In the genomic region with DNA sequence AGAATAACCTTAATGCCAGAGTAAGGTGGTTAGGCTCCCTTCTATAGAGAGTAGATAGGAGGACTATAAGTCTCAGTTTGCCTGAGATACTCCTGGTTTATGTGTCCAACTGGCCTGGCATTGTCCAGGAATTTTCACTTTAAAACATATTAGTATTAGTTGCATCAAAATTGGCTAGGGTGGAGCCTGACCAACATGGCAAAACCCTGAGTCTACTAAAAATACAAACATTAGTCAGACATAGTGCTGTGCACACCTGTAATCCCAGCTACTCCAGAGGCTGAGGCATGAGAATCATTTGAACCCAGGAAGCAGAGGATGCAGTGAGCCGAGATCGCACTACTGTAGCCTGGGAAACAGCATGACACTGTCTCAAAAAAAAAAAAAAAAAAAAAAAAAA, we compare ENCODE assay signal across 22 cellular contexts. TPM values are rescaled to one million over a fixed set of nuclear protein-coding genes. Genes with fewer than 3 reads are reported as not detected.
DNase-seq lines count a peak whose midpoint lies in the region; ATAC-seq, FAIRE-seq and TF ChIP-seq lines count a peak whose summit lies in the region.
"Had no signal": no experiment of that assay in that cellular context is flagged by ENCODE, and none has a peak within 500 bp of the region (broad histone marks: within the 10 kb centered on the region; RNA-seq: fewer than 3 reads in every experiment).

No MANE protein-coding gene starts in this region.

- H3K4me2 ChIP-seq in PC-3 (ENCODE audit: low read length) = 0 out of 2 replicates have a peak overlapping the region, but pooled peaks have one; percentile 1
- H3K4me2 ChIP-seq: BLaER1 had no signal

- H3K4me1 ChIP-seq in PC-3 (ENCODE audit: insufficient read depth, low read length) = peaks cover 9% of the 10 kb centered on the region
- H3K4me1 ChIP-seq: BLaER1, Caco-2 had no signal

- peak; percentile 73 for FAIRE-seq in urothelium cell line (lab: Jason Lieb, UNC)
- FAIRE-seq: GM12892, H1 had no signal

- no peaks in the 10 kb centered on the region for H3K9me3 ChIP-seq in PC-3 (ENCODE audit: low read length)
- H3K9me3 ChIP-seq: BLaER1, Caco-2 had no signal

- peak; percentile 95 for ATAC-seq in PC-3
- no peak for ATAC-seq in GM19395 (IDR thresholded peaks at IDR 0.05; ENCODE audit: unreplicated experiment)
- ATAC-seq: CD8-positive, alpha-beta T cell; HCT116 had no signal

- H3K27me3 Mint-ChIP-seq in activated CD4-positive, alpha-beta T cell treated with anti-CD3 and anti-CD28 coated beads, Interleukin-2, amount 10 ng/mL, durations not matched to agents 24 days and 14 days = no peaks in the 10 kb centered on the region
- H3K27me3 Mint-ChIP-seq in activated CD4-positive, alpha-beta T cell treated with anti-CD3 and anti-CD28 coated beads, Interleukin-2, amount 10 ng/mL, durations not matched to agents 7 days and 5 days = no peaks in the 10 kb centered on the region
- H3K27me3 Mint-ChIP-seq: B cell; CD4-positive, CD25-positive, alpha-beta regulatory T cell had no signal

- H3K9me3 Mint-ChIP-seq in activated CD4-positive, alpha-beta T cell treated with anti-CD3 and anti-CD28 coated beads, Interleukin-2, amount 10 ng/mL, durations not matched to agents 24 days and 14 days = no peaks in the 10 kb centered on the region
- no peaks in the 10 kb centered on the region for H3K9me3 Mint-ChIP-seq in activated CD4-positive, alpha-beta T cell treated with anti-CD3 and anti-CD28 coated beads, Interleukin-2, amount 10 ng/mL, durations not matched to agents 7 days and 5 days
- H3K9me3 Mint-ChIP-seq: CD8-positive, alpha-beta T cell had no signal

- H3K9me2 ChIP-seq in PC-3 (replicated peaks; ENCODE audit: low read length) = no peaks in the 10 kb centered on the region

- intact Hi-C loops in activated CD4-positive, alpha-beta T cell treated with anti-CD3 and anti-CD28 coated beads, Interleukin-2, amount 10 ng/mL, durations not matched to agents 24 days and 14 days (cut with micrococcal nuclease) = no loop called here
- intact Hi-C loops in PC-3 (cut with micrococcal nuclease) = no loop called here

- TF ChIP-seq CTCF in PC-3 (conservative IDR thresholded peaks at IDR 0.05; ENCODE audit: low read depth, low read length) (no peak), epithelial cell of esophagus (IDR thresholded peaks at IDR 0.05; ENCODE audit: insufficient read depth, low read depth, low read length, missing control alignments) (no peak)

- H3F3A ChIP-seq in PC-3 (ENCODE audit: low read length, unreplicated experiment) = no peaks in the 10 kb centered on the region

- no peak overlapping the region for H3K27ac ChIP-seq in PC-3 (ENCODE audit: low read length)
- H3K27ac ChIP-seq: 22Rv1, BLaER1, C4-2B, GM23248 had no signal

- CTCF ChIA-PET in activated CD4-positive, alpha-beta T cell treated with anti-CD3 and anti-CD28 coated beads, Interleukin-2, amount 10 ng/mL, durations not matched to agents 7 days and 5 days (lab: Charles Lee) = interaction anchor here (0.7 to 1.1 kb wide), 2 partner anchors 11 to 116 kb away, joined by 3 read pairs; a partner anchor contains a TSS
- CTCF ChIA-PET in PC-3 (lab: Charles Lee) = interaction anchor here (0.6 kb wide), 2 partner anchors 12 to 37 kb away, joined by 6 to 7 read pairs; a partner anchor contains a TSS

- H3K36me3 Mint-ChIP-seq in activated CD4-positive, alpha-beta T cell treated with anti-CD3 and anti-CD28 coated beads, Interleukin-2, amount 10 ng/mL, durations not matched to agents 24 days and 14 days (ENCODE audit: low read depth) = peaks cover 44% of the 10 kb centered on the region
- H3K36me3 Mint-ChIP-seq in activated CD4-positive, alpha-beta T cell treated with anti-CD3 and anti-CD28 coated beads, Interleukin-2, amount 10 ng/mL, durations not matched to agents 7 days and 5 days (ENCODE audit: low read depth) = peaks cover 44% of the 10 kb centered on the region

- H3K79me2 ChIP-seq in PC-3 (ENCODE audit: low read length) = peaks cover 19% of the 10 kb centered on the region; the same call in 1 of the 2 replicates

- BruUV-seq in PC-3 (replicated peaks; lab: Mats Ljungman, UMichigan) = no TSS peak

- H3K9ac ChIP-seq in PC-3 (ENCODE audit: low read length) = no peak overlapping the region
- H3K9ac ChIP-seq: BLaER1, GM23248 had no signal

- H3K4me3 Mint-ChIP-seq in activated CD4-positive, alpha-beta T cell treated with anti-CD3 and anti-CD28 coated beads, Interleukin-2, amount 10 ng/mL, durations not matched to agents 24 days and 14 days = no peak overlapping the region
- no peak overlapping the region for H3K4me3 Mint-ChIP-seq in activated CD4-positive, alpha-beta T cell treated with anti-CD3 and anti-CD28 coated beads, Interleukin-2, amount 10 ng/mL, durations not matched to agents 7 days and 5 days
- H3K4me3 Mint-ChIP-seq: B cell; CD4-positive, CD25-positive, alpha-beta regulatory T cell; CD8-positive, alpha-beta T cell had no signal

- peak; percentile 21 for DNase-seq in activated CD4-positive, alpha-beta T cell treated with anti-CD3 and anti-CD28 coated beads, Interleukin-2, amount 10 ng/mL, durations not matched to agents 24 days and 14 days
- DNase-seq in activated CD4-positive, alpha-beta T cell treated with anti-CD3 and anti-CD28 coated beads, Interleukin-2, amount 10 ng/mL, durations not matched to agents 7 days and 5 days = no peak
- peak; percentile 59 for DNase-seq in PC-3
- DNase-seq in epithelial cell of esophagus (ENCODE audit: low read depth) = peak; percentile 34
- no peak for DNase-seq in urothelium cell line (ENCODE audit: low spot score)
- no peak for DNase-seq in stimulated activated CD4-positive, alpha-beta T cell treated with anti-CD3 and anti-CD28 coated beads, Interleukin-2, amount 100 ng/mL, for 24 hours
- no peak for DNase-seq in dedifferentiated amniotic fluid mesenchymal stem cell (ENCODE audit: extremely low spot score)
- DNase-seq: Caco-2; CD4-positive, CD25-positive, alpha-beta regulatory T cell; CD8-positive, alpha-beta T cell; DMS153; DND-41; GM23248; H7 had no signal

- H3K4me1 Mint-ChIP-seq in activated CD4-positive, alpha-beta T cell treated with anti-CD3 and anti-CD28 coated beads, Interleukin-2, amount 10 ng/mL, durations not matched to agents 24 days and 14 days = peaks cover under 1% of the 10 kb centered on the region
- H3K4me1 Mint-ChIP-seq in activated CD4-positive, alpha-beta T cell treated with anti-CD3 and anti-CD28 coated beads, Interleukin-2, amount 10 ng/mL, durations not matched to agents 7 days and 5 days = peaks cover 5% of the 10 kb centered on the region

- H3K36me3 ChIP-seq in PC-3 (ENCODE audit: low read depth, low read length) = peaks cover 36% of the 10 kb centered on the region

- H3K27me3 ChIP-seq in PC-3 (ENCODE audit: low read length) = no peaks in the 10 kb centered on the region
- H3K27me3 ChIP-seq: BLaER1 had no signal

- H3K4me3 ChIP-seq in PC-3 (ENCODE audit: low read length) (no peak overlapping the region), epithelial cell of esophagus (ENCODE audit: low read length) (no peak overlapping the region)
- H3K4me3 ChIP-seq: BLaER1, GM23248 had no signal

- H3K27ac Mint-ChIP-seq in activated CD4-positive, alpha-beta T cell treated with anti-CD3 and anti-CD28 coated beads, Interleukin-2, amount 10 ng/mL, durations not matched to agents 24 days and 14 days = no peak overlapping the region
- no peak overlapping the region for H3K27ac Mint-ChIP-seq in activated CD4-positive, alpha-beta T cell treated with anti-CD3 and anti-CD28 coated beads, Interleukin-2, amount 10 ng/mL, durations not matched to agents 7 days and 5 days
- H3K27ac Mint-ChIP-seq: B cell; CD4-positive, CD25-positive, alpha-beta regulatory T cell; CD8-positive, alpha-beta T cell had no signal

- POLR2A ChIA-PET in activated CD4-positive, alpha-beta T cell treated with anti-CD3 and anti-CD28 coated beads, Interleukin-2, amount 10 ng/mL, durations not matched to agents 7 days and 5 days (lab: Charles Lee) = interaction anchor here (0.6 kb wide), 1 partner anchor 57 kb away, joined by 6 read pairs; no protein-coding TSS in a partner anchor
- POLR2A ChIA-PET in PC-3 (lab: Charles Lee; ENCODE audit: unreplicated experiment) = interaction anchor here (0.6 kb wide), 1 partner anchor 33 kb away, joined by 7 read pairs; no protein-coding TSS in a partner anchor

- H2AFZ ChIP-seq in PC-3 (ENCODE audit: low read length) = no peak overlapping the region
- H2AFZ ChIP-seq: GM23248 had no signal

- no peaks in the 10 kb centered on the region for H4K20me1 ChIP-seq in PC-3 (ENCODE audit: low read length)

RNA-seq across cellular contexts. Expression of a gene that starts 11.9 kb away (rescaled TPM):
- 60.7 and 63.0 TPM in 2 replicates for total RNA-seq in activated CD4-positive, alpha-beta T cell treated with anti-CD3 and anti-CD28 coated beads, Interleukin-2, amount 10 ng/mL, durations not matched to agents 24 days and 14 days
- 10 to 100 TPM; 37.5 to 44.1 TPM for total RNA-seq in activated CD4-positive, alpha-beta T cell treated with anti-CD3 and anti-CD28 coated beads, Interleukin-2, amount 10 ng/mL, durations not matched to agents 7 days and 5 days
- total RNA-seq in PC-3 (2014; rRNA removed) = 45.9 and 47.1 TPM in 2 replicates

RNA-seq across cellular contexts. Expression of a gene that starts 12.0 kb away (rescaled TPM):
- total RNA-seq in activated CD4-positive, alpha-beta T cell treated with anti-CD3 and anti-CD28 coated beads, Interleukin-2, amount 10 ng/mL, durations not matched to agents 24 days and 14 days = 36.4 and 39.6 TPM in 2 replicates
- 10 to 100 TPM; 29.9 to 30.3 TPM for total RNA-seq in activated CD4-positive, alpha-beta T cell treated with anti-CD3 and anti-CD28 coated beads, Interleukin-2, amount 10 ng/mL, durations not matched to agents 7 days and 5 days
- 21.9 and 22.5 TPM in 2 replicates for total RNA-seq in PC-3 (2014; rRNA removed)

RNA-seq across cellular contexts. Expression of a gene that starts 36.4 kb away (rescaled TPM):
- 142 and 144 TPM in 2 replicates for total RNA-seq in activated CD4-positive, alpha-beta T cell treated with anti-CD3 and anti-CD28 coated beads, Interleukin-2, amount 10 ng/mL, durations not matched to agents 24 days and 14 days
- 100 to 1,000 TPM in 1 of 2 experiments, 10 to 100 TPM in 1; 94.3 to 118 TPM for total RNA-seq in activated CD4-positive, alpha-beta T cell treated with anti-CD3 and anti-CD28 coated beads, Interleukin-2, amount 10 ng/mL, durations not matched to agents 7 days and 5 days
- total RNA-seq in PC-3 (2014; rRNA removed) = 73.9 and 75.9 TPM in 2 replicates

Comparison
In these comparisons a context has a peak if more than half of its experiments do, and no peak if none do; other contexts are left out.
1. DNase-seq: peak in activated CD4-positive, alpha-beta T cell treated with anti-CD3 and anti-CD28 coated beads, Interleukin-2, amount 10 ng/mL, durations not matched to agents 24 days and 14 days (single experiment), PC-3 (single experiment) and epithelial cell of esophagus (single experiment); none in activated CD4-positive, alpha-beta T cell treated with anti-CD3 and anti-CD28 coated beads, Interleukin-2, amount 10 ng/mL, durations not matched to agents 7 days and 5 days (single experiment), urothelium cell line (single experiment), stimulated activated CD4-positive, alpha-beta T cell treated with anti-CD3 and anti-CD28 coated beads, Interleukin-2, amount 100 ng/mL, for 24 hours (0 of 2) and dedifferentiated amniotic fluid mesenchymal stem cell (single experiment).